ENCODE assay signal across 8 cellular contexts in genomic region chr2:168246483-168247340, GRCh38. TPM values are rescaled to one million over a fixed set of nuclear protein-coding genes. Genes with fewer than 3 reads are reported as not detected.
A peak's percentile ranks its signal among the peaks of the same experiment; 100 is the strongest.
DNase-seq lines count a peak whose midpoint lies in the region; ATAC-seq and TF ChIP-seq lines count a peak whose summit lies in the region.

No MANE protein-coding gene starts in this region.

- H3K9me3 ChIP-seq in lung (ENCODE audit: control insufficient read depth in 2 of 2, insufficient read depth in 1 of 2, low read length in 1 of 2), result no peaks in the 10 kb centered on the region

- H3K4me1 ChIP-seq in lung (ENCODE audit: control insufficient read depth in 2 of 2, insufficient read depth in 2 of 2, low read length in 2 of 2), result peaks cover 8 to 12% of the 10 kb centered on the region in 2 donors

- ATAC-seq in HG02852 (IDR thresholded peaks at IDR 0.05; ENCODE audit: unreplicated experiment), result peak; percentile 46
- ATAC-seq in lung (ENCODE audit: insufficient read depth, low FRiP score), result peak; percentile 75

- WGBS in lung, 2 donors, result 1% methylated on average over 71 to 95 of the region's 95 CpGs

- no peaks in the 10 kb centered on the region for H3K27me3 Mint-ChIP-seq in activated CD4-positive, alpha-beta memory T cell treated with anti-CD3 and anti-CD28 coated beads, Interleukin-2, amount 10 ng/mL, durations not matched to agents 7 days and 5 days

- H3K27me3 ChIP-seq in lung (ENCODE audit: control insufficient read depth, insufficient read depth), result no peaks in the 10 kb centered on the region

- peak overlapping the region; percentile 89 for H3K4me3 Mint-ChIP-seq in activated CD4-positive, alpha-beta memory T cell treated with anti-CD3 and anti-CD28 coated beads, Interleukin-2, amount 10 ng/mL, durations not matched to agents 7 days and 5 days

- H3K27ac Mint-ChIP-seq in activated CD4-positive, alpha-beta memory T cell treated with anti-CD3 and anti-CD28 coated beads, Interleukin-2, amount 10 ng/mL, durations not matched to agents 7 days and 5 days, result peak overlapping the region; percentile 98

- H3K9me3 Mint-ChIP-seq in activated CD4-positive, alpha-beta memory T cell treated with anti-CD3 and anti-CD28 coated beads, Interleukin-2, amount 10 ng/mL, durations not matched to agents 7 days and 5 days, result no peaks in the 10 kb centered on the region

- peak overlapping the region; percentile 72 for H3K4me3 ChIP-seq in lung

- peaks cover 39% of the 10 kb centered on the region for H3K4me1 Mint-ChIP-seq in activated CD4-positive, alpha-beta memory T cell treated with anti-CD3 and anti-CD28 coated beads, Interleukin-2, amount 10 ng/mL, durations not matched to agents 7 days and 5 days

- H3K27ac ChIP-seq in lung (ENCODE audit: low read depth in 1 of 2, low read length in 1 of 2), result peak overlapping the region; percentile 88 to 96

- no peaks in the 10 kb centered on the region for H3K36me3 ChIP-seq in lung (ENCODE audit: control insufficient read depth in 2 of 2, insufficient read depth in 2 of 2, low read length in 2 of 2)

- no peak for TF ChIP-seq CTCF in lung (IDR thresholded peaks at IDR 0.05; ENCODE audit: control extremely low read depth, extremely low read depth)

- peaks cover 3% of the 10 kb centered on the region for H3K36me3 Mint-ChIP-seq in activated CD4-positive, alpha-beta memory T cell treated with anti-CD3 and anti-CD28 coated beads, Interleukin-2, amount 10 ng/mL, durations not matched to agents 7 days and 5 days (ENCODE audit: low read depth)

- DNase-seq in NCI-H82 (lab: John Stamatoyannopoulos, UW) (peak; percentile 69), NCI-H82 treated with DMSO at 0.1 percent for 48 hours (lab: John Stamatoyannopoulos, UW; ENCODE audit: unreplicated experiment) (no peak), NCI-H2171 treated with DMSO at 0.1 percent for 48 hours (lab: John Stamatoyannopoulos, UW) (peak; percentile 58), ecto neural progenitor cell (ENCODE audit: low spot score) (peak; percentile 70), lung (ENCODE audit: low spot score) (peak; percentile 69)
- DNase-seq in activated CD4-positive, alpha-beta memory T cell treated with anti-CD3 and anti-CD28 coated beads, Interleukin-2, amount 10 ng/mL, durations not matched to agents 7 days and 5 days, result peak; percentile 87
- peak; percentile 42 to 68 (median 51) for DNase-seq in stimulated activated CD4-positive, alpha-beta T cell treated with anti-CD3 and anti-CD28 coated beads, TNF-alpha, amount 100 ng/mL, for 24 hours (ENCODE audit: low read depth in 3 of 3)

- POLR2A ChIA-PET in activated CD4-positive, alpha-beta memory T cell treated with anti-CD3 and anti-CD28 coated beads, Interleukin-2, amount 10 ng/mL, durations not matched to agents 7 days and 5 days (lab: Charles Lee), result interaction anchor here (0.8 to 1.7 kb wide), 9 partner anchors 19 to 85 kb away, joined by 3 to 9 read pairs (median 4); no protein-coding TSS in a partner anchor

- CTCF ChIA-PET in activated CD4-positive, alpha-beta memory T cell treated with anti-CD3 and anti-CD28 coated beads, Interleukin-2, amount 10 ng/mL, durations not matched to agents 7 days and 5 days (lab: Charles Lee), result no interaction called here

RNA-seq across cellular contexts. Expression of gene STK39, which starts 0.7 kb away (rescaled TPM):
- 10 to 100 TPM; 43.0 to 45.5 TPM for total RNA-seq in activated CD4-positive, alpha-beta memory T cell treated with anti-CD3 and anti-CD28 coated beads, Interleukin-2, amount 10 ng/mL, durations not matched to agents 7 days and 5 days
- 10 to 100 TPM; 13.8 to 18.7 TPM for total RNA-seq in lung
- 1 to 10 TPM; 8.5 to 8.6 TPM for polyA plus RNA-seq in lung
